Comparison of ENCODE assay signal across 8 cellular contexts in genomic region chr4:184503869-184504300, GRCh38. TPM values are rescaled to one million over a fixed set of nuclear protein-coding genes. Genes with fewer than 3 reads are reported as not detected.
DNase-seq lines count a peak whose midpoint lies in the region; ATAC-seq and TF ChIP-seq lines count a peak whose summit lies in the region.

No MANE protein-coding gene starts in this region.

- intact Hi-C loops in activated CD4-positive, alpha-beta memory T cell treated with anti-CD3 and anti-CD28 coated beads for 36 hours (cut with micrococcal nuclease), result loop anchor here (1.0 kb wide), 1 partner anchor 27 kb away; no protein-coding TSS in a partner anchor

- no peaks in the 10 kb centered on the region for H3K36me3 Mint-ChIP-seq in activated CD4-positive, alpha-beta memory T cell treated with anti-CD3 and anti-CD28 coated beads for 36 hours
- no peaks in the 10 kb centered on the region for H3K36me3 Mint-ChIP-seq in immature natural killer cell

- no peak for ATAC-seq in GM19324 (IDR thresholded peaks at IDR 0.05; ENCODE audit: low FRiP score, unreplicated experiment)

- H3K4me2 ChIP-seq in BLaER1, result peak overlapping the region; percentile 78

- TF ChIP-seq CTCF in HFF-Myc (IDR thresholded peaks at IDR 0.05; ENCODE audit: low read depth, low read length, missing control alignments), result no peak

- DNase-seq in HFF-Myc (ENCODE audit: extremely low read depth, low read depth), result peak; percentile 3
- peak; percentile 56 for DNase-seq in activated CD4-positive, alpha-beta memory T cell treated with anti-CD3 and anti-CD28 coated beads for 36 hours
- DNase-seq in immature natural killer cell, result peak; percentile 10 to 21 (median 17)
- DNase-seq in NCI-H748 treated with DMSO at 0.1 percent for 48 hours (lab: John Stamatoyannopoulos, UW), result no peak
- DNase-seq in midbrain (lab: John Stamatoyannopoulos, UW), result no peak
- no peak for DNase-seq in NCI-H2171 (lab: John Stamatoyannopoulos, UW)

- no peaks in the 10 kb centered on the region for H3K9me3 Mint-ChIP-seq in activated CD4-positive, alpha-beta memory T cell treated with anti-CD3 and anti-CD28 coated beads for 36 hours
- no peaks in the 10 kb centered on the region for H3K9me3 Mint-ChIP-seq in immature natural killer cell

- peaks cover 38% of the 10 kb centered on the region for H3K4me1 ChIP-seq in BLaER1

- peak overlapping the region; percentile 12; the same call in 1 of the 2 replicates for H3K9ac ChIP-seq in BLaER1

- H3K4me1 Mint-ChIP-seq in activated CD4-positive, alpha-beta memory T cell treated with anti-CD3 and anti-CD28 coated beads for 36 hours (ENCODE audit: low read depth), result peaks cover 26% of the 10 kb centered on the region
- H3K4me1 Mint-ChIP-seq in immature natural killer cell, result peaks cover 17 to 31% of the 10 kb centered on the region in 2 donors

- no peaks in the 10 kb centered on the region for H4K20me1 ChIP-seq in BLaER1

- H3K27me3 ChIP-seq in BLaER1, result no peaks in the 10 kb centered on the region

- CTCF ChIA-PET in activated CD4-positive, alpha-beta memory T cell treated with anti-CD3 and anti-CD28 coated beads for 36 hours (lab: Charles Lee), result no interaction called here

- no peaks in the 10 kb centered on the region for H3K27me3 Mint-ChIP-seq in activated CD4-positive, alpha-beta memory T cell treated with anti-CD3 and anti-CD28 coated beads for 36 hours
- peaks cover 0 to 4% (median 4%) of the 10 kb centered on the region in 3 donors for H3K27me3 Mint-ChIP-seq in immature natural killer cell (ENCODE audit: low read depth in 3 of 3)

- H3K27ac ChIP-seq in BLaER1, result peak overlapping the region; percentile 64

- peak overlapping the region; percentile 66 for H3K27ac Mint-ChIP-seq in activated CD4-positive, alpha-beta memory T cell treated with anti-CD3 and anti-CD28 coated beads for 36 hours
- H3K27ac Mint-ChIP-seq in immature natural killer cell, result peak overlapping the region; percentile 25 to 86 (median 64)

- H3K9me3 ChIP-seq in BLaER1, result peaks cover 5% of the 10 kb centered on the region

- no peaks in the 10 kb centered on the region for H3K36me3 ChIP-seq in BLaER1

- POLR2A ChIA-PET in activated CD4-positive, alpha-beta memory T cell treated with anti-CD3 and anti-CD28 coated beads for 36 hours (lab: Charles Lee), result interaction anchor here (0.5 to 1.3 kb wide), 3 partner anchors 11 to 71 kb away, joined by 3 read pairs; no protein-coding TSS in a partner anchor

- H3K4me3 Mint-ChIP-seq in activated CD4-positive, alpha-beta memory T cell treated with anti-CD3 and anti-CD28 coated beads for 36 hours, result peak overlapping the region; percentile 20
- peak overlapping the region; percentile 38 to 66 (median 52) for H3K4me3 Mint-ChIP-seq in immature natural killer cell

- H3K4me3 ChIP-seq in BLaER1 (no peak overlapping the region), HFF-Myc (replicated peaks; ENCODE audit: low read depth, low read length) (no peak overlapping the region)

RNA-seq across cellular contexts. Expression of gene IRF2, which starts 29.5 kb away (rescaled TPM):
- 10 to 100 TPM; 48.1 to 50.9 TPM for total RNA-seq in activated CD4-positive, alpha-beta memory T cell treated with anti-CD3 and anti-CD28 coated beads for 36 hours
- 100 to 1,000 TPM in 1 of 3 donors, 10 to 100 TPM in 2; 68.5 to 103 (median 76.9) TPM for polyA plus RNA-seq in immature natural killer cell

Comparison
In these comparisons a context has a peak if more than half of its experiments do, and no peak if none do; other contexts are left out.
1. DNase-seq: peak in HFF-Myc (single experiment), activated CD4-positive, alpha-beta memory T cell treated with anti-CD3 and anti-CD28 coated beads for 36 hours (single experiment) and immature natural killer cell (3 of 3); none in NCI-H748 treated with DMSO at 0.1 percent for 48 hours (single experiment), midbrain (single experiment) and NCI-H2171 (single experiment).